ENCODE assay signal across 22 cellular contexts in genomic region chr6:107216197-107216933, GRCh38.
DNase-seq lines count a peak whose midpoint lies in the region; ATAC-seq and TF ChIP-seq lines count a peak whose summit lies in the region.
"Had no signal": no experiment of that assay in that cellular context is flagged by ENCODE, and none has a peak within 500 bp of the region (broad histone marks: within the 10 kb centered on the region; RNA-seq: fewer than 3 reads in every experiment).

No MANE protein-coding gene starts in this region.

- peaks cover 16% of the 10 kb centered on the region for H3K4me1 ChIP-seq in hepatocyte (ENCODE audit: insufficient read depth)
- peaks cover 5 to 23% (median 15%) of the 10 kb centered on the region in 4 donors for H3K4me1 ChIP-seq in liver (ENCODE audit: control insufficient read depth in 4 of 4, insufficient read depth in 4 of 4, low read length in 3 of 4)
- no peaks in the 10 kb centered on the region for H3K4me1 ChIP-seq in uterus
- H3K4me1 ChIP-seq in ascending aorta, result no peaks in the 10 kb centered on the region
- H3K4me1 ChIP-seq: BLaER1 treated with 17β-estradiol and CSF1 and Interleukin-3, amounts not matched to agents 10 nM and 100 nM had no signal

- no peaks in the 10 kb centered on the region for H3K9me2 ChIP-seq in hepatocyte (replicated peaks; ENCODE audit: insufficient read depth)

- H3K9ac ChIP-seq in liver (ENCODE audit: low read depth in 1 of 2, low read length in 2 of 2), result no peak overlapping the region
- H3K9ac ChIP-seq: BLaER1 treated with 17β-estradiol and CSF1 and Interleukin-3, amounts not matched to agents 10 nM and 100 nM had no signal

- H3K79me2 ChIP-seq in hepatocyte, result no peaks in the 10 kb centered on the region

- DNase-seq in hepatocyte (ENCODE audit: low spot score), result no peak
- no peak for DNase-seq in foreskin melanocyte
- no peak for DNase-seq in uterus
- no peak for DNase-seq in ascending aorta (ENCODE audit: low spot score in 2 of 2)
- DNase-seq: 8988T; CD4-positive, CD25-positive, alpha-beta regulatory T cell; CD8-positive, alpha-beta memory T cell; COR-L47; DMS 273 treated with DMSO at 0.1 percent for 48 hours; DMS53; DND-41; EL; HCEC 1CT; HFFc6; IMR-90 had no signal

- no peak overlapping the region for H2AFZ ChIP-seq in hepatocyte
- H2AFZ ChIP-seq: GM23338 had no signal

- H3K4me2 ChIP-seq in hepatocyte, result peak overlapping the region; percentile 35
- H3K4me2 ChIP-seq: BLaER1 treated with 17β-estradiol and CSF1 and Interleukin-3, amounts not matched to agents 10 nM and 100 nM; GM23338 had no signal

- H3K4me3 ChIP-seq in hepatocyte (no peak overlapping the region), liver (ENCODE audit: low read depth in 1 of 3, low read length in 3 of 3) (no peak overlapping the region), uterus (no peak overlapping the region), ascending aorta (no peak overlapping the region)
- H3K4me3 ChIP-seq: BLaER1 treated with 17β-estradiol and CSF1 and Interleukin-3, amounts not matched to agents 10 nM and 100 nM; GM12878; GM23338 had no signal

- no peaks in the 10 kb centered on the region for H3K27me3 ChIP-seq in hepatocyte
- no peaks in the 10 kb centered on the region for H3K27me3 ChIP-seq in liver (ENCODE audit: control insufficient read depth in 4 of 4, insufficient read depth in 4 of 4, low read length in 3 of 4)
- H3K27me3 ChIP-seq in uterus, result no peaks in the 10 kb centered on the region
- no peaks in the 10 kb centered on the region for H3K27me3 ChIP-seq in ascending aorta
- H3K27me3 ChIP-seq: BLaER1 treated with 17β-estradiol and CSF1 and Interleukin-3, amounts not matched to agents 10 nM and 100 nM had no signal

- TF ChIP-seq CTCF in C4-2B (conservative IDR thresholded peaks at IDR 0.05) (no peak), hepatocyte (IDR thresholded peaks at IDR 0.05; ENCODE audit: poor library complexity) (no peak), liver (IDR thresholded peaks at IDR 0.05; ENCODE audit: low read depth, low read length, missing input control) (no peak), uterus (IDR thresholded peaks at IDR 0.05) (no peak), ascending aorta (IDR thresholded peaks at IDR 0.05) (no peak)

- peak; percentile 45 to 50 for TF ChIP-seq RAD21 in liver (IDR thresholded peaks at IDR 0.05)

- H4K20me1 ChIP-seq in hepatocyte (ENCODE audit: insufficient read depth, poor library complexity, severe bottlenecking), result no peaks in the 10 kb centered on the region
- H4K20me1 ChIP-seq: BLaER1 treated with 17β-estradiol and CSF1 and Interleukin-3, amounts not matched to agents 10 nM and 100 nM had no signal

- ATAC-seq in GM21526 (IDR thresholded peaks at IDR 0.05; ENCODE audit: low FRiP score, unreplicated experiment), result no peak
- ATAC-seq: GM12878, GM23338 had no signal

- H3K27ac ChIP-seq in C4-2B, result peak overlapping the region; percentile 97
- peak overlapping the region; percentile 50 for H3K27ac ChIP-seq in hepatocyte
- H3K27ac ChIP-seq in liver (ENCODE audit: low read depth in 1 of 2, low read length in 2 of 2), result peak overlapping the region; percentile 54 to 69
- H3K27ac ChIP-seq in uterus, result no peak overlapping the region
- H3K27ac ChIP-seq in ascending aorta, result no peak overlapping the region
- H3K27ac ChIP-seq: BLaER1 treated with 17β-estradiol and CSF1 and Interleukin-3, amounts not matched to agents 10 nM and 100 nM; HL-60 had no signal

- 87% methylated on average over 8 of the region's 8 CpGs for WGBS in hepatocyte (ENCODE audit: low lambda C conversion rate, missing lambda C conversion rate)
- WGBS in liver, result 78% methylated on average over 8 of the region's 8 CpGs

- H3K9me3 ChIP-seq in hepatocyte (ENCODE audit: low read depth) (no peaks in the 10 kb centered on the region), liver (ENCODE audit: control insufficient read depth in 4 of 4, low read length in 3 of 4) (no peaks in the 10 kb centered on the region), uterus (no peaks in the 10 kb centered on the region), ascending aorta (no peaks in the 10 kb centered on the region)
- H3K9me3 ChIP-seq: BLaER1 treated with 17β-estradiol and CSF1 and Interleukin-3, amounts not matched to agents 10 nM and 100 nM had no signal

- intact Hi-C loops in uterus (cut with DNase I; ENCODE audit: low total_unique reads), result no loop called here
- intact Hi-C loops in ascending aorta (cut with DNase I), result no loop called here

- H3K36me3 ChIP-seq in hepatocyte (replicated peaks; ENCODE audit: insufficient read depth, low read depth) (no peaks in the 10 kb centered on the region), liver (ENCODE audit: control insufficient read depth in 4 of 4, insufficient read depth in 3 of 4, low read depth in 1 of 4, low read length in 3 of 4) (no peaks in the 10 kb centered on the region), uterus (no peaks in the 10 kb centered on the region), ascending aorta (no peaks in the 10 kb centered on the region)
- H3K36me3 ChIP-seq: BLaER1 treated with 17β-estradiol and CSF1 and Interleukin-3, amounts not matched to agents 10 nM and 100 nM had no signal

- TF ChIP-seq POLR2A in uterus (IDR thresholded peaks at IDR 0.05), result no peak

TF ChIP-seq in liver, 16 proteins besides CTCF, POLR2A, EP300 and RAD21:
- TF ChIP-seq RXRA (IDR thresholded peaks at IDR 0.05) (peak; percentile 78 to 87), FOXA1 (IDR thresholded peaks at IDR 0.05) (peak; percentile 91), YY1 (IDR thresholded peaks at IDR 0.05) (peak; percentile 64), GABPA (IDR thresholded peaks at IDR 0.05 in 1 of 2, conservative IDR thresholded peaks at IDR 0.05 in 1 of 2) (no peak), NR2F2 (IDR thresholded peaks at IDR 0.05) (no peak), JUND (IDR thresholded peaks at IDR 0.05) (peak in 1 of 2 donors; percentile 46), HNF4G (IDR thresholded peaks at IDR 0.05) (no peak), REST (IDR thresholded peaks at IDR 0.05) (peak; percentile 57), ATF3 (IDR thresholded peaks at IDR 0.05) (no peak), HNF4A (conservative IDR thresholded peaks at IDR 0.05) (peak; percentile 66 to 82), SP1 (IDR thresholded peaks at IDR 0.05) (peak; percentile 84), MAX (IDR thresholded peaks at IDR 0.05) (peak; percentile 8), TAF1 (conservative IDR thresholded peaks at IDR 0.05) (no peak), FOXA2 (IDR thresholded peaks at IDR 0.05) (peak; percentile 87), EGR1 (IDR thresholded peaks at IDR 0.05; ENCODE audit: low read depth in 2 of 2) (peak in 1 of 2 donors; percentile 78), ZBTB33 (IDR thresholded peaks at IDR 0.05) (peak; percentile 61)

Comparison
In these comparisons a context has a peak if more than half of its experiments do, and no peak if none do; other contexts are left out.
1. H3K27ac ChIP-seq: peak in C4-2B (single experiment), hepatocyte (single experiment) and liver (2 of 2); none in uterus (0 of 2) and ascending aorta (0 of 2).